Comparison of ENCODE assay signal across 9 cellular contexts in genomic region chr22:26485013-26485412, GRCh38. TPM values are rescaled to one million over a fixed set of nuclear protein-coding genes. Genes with fewer than 3 reads are reported as not detected.
DNase-seq lines count a peak whose midpoint lies in the region; ATAC-seq and TF ChIP-seq lines count a peak whose summit lies in the region.
"Had no signal": no experiment of that assay in that cellular context is flagged by ENCODE, and none has a peak within 500 bp of the region (broad histone marks: within the 10 kb centered on the region; RNA-seq: fewer than 3 reads in every experiment).

No MANE protein-coding gene starts in this region.

- peaks cover 37% of the 10 kb centered on the region for H3F3A ChIP-seq in DOHH2 (ENCODE audit: control insufficient read depth, insufficient read depth)

- TF ChIP-seq POLR2A in lower leg skin (IDR thresholded peaks at IDR 0.05): no peak

- H3K36me3 Mint-ChIP-seq in osteocyte (ENCODE audit: unreplicated experiment): peaks cover 11% of the 10 kb centered on the region

- no peaks in the 10 kb centered on the region for H3K9me2 ChIP-seq in DOHH2 (replicated peaks; ENCODE audit: control insufficient read depth, low read length)

- no peaks in the 10 kb centered on the region for H3K9me3 Mint-ChIP-seq in osteocyte (ENCODE audit: unreplicated experiment)

- intact Hi-C loops in lower leg skin (cut with DNase I; ENCODE audit: low total_unique reads): no loop called here

- H3K27ac ChIP-seq in DOHH2 (ENCODE audit: low read depth, low read length) (peak overlapping the region; percentile 98), coronary artery (no peak overlapping the region)

- H3K27ac Mint-ChIP-seq in osteocyte (ENCODE audit: unreplicated experiment): no peak overlapping the region

- ATAC-seq in GM21528 (IDR thresholded peaks at IDR 0.05; ENCODE audit: low FRiP score, unreplicated experiment): no peak
- no peak for ATAC-seq in HG03139 (IDR thresholded peaks at IDR 0.05; ENCODE audit: unreplicated experiment)

- H3K4me3 ChIP-seq in DOHH2 (ENCODE audit: low read length): peak overlapping the region; percentile 97
- peak overlapping the region; percentile 13 for H3K4me3 ChIP-seq in coronary artery
- no peak overlapping the region for H3K4me3 ChIP-seq in lower leg skin (ENCODE audit: low read depth, poor library complexity, severe bottlenecking)

- no peaks in the 10 kb centered on the region for H4K20me1 ChIP-seq in DOHH2 (ENCODE audit: control insufficient read depth, insufficient read depth, low read depth, low read length)

- no peaks in the 10 kb centered on the region for H3K27me3 ChIP-seq in DOHH2 (ENCODE audit: control insufficient read depth, low read length)

- peak overlapping the region; percentile 6 for H3K4me3 Mint-ChIP-seq in osteocyte (ENCODE audit: unreplicated experiment)

- no peaks in the 10 kb centered on the region for H3K9me3 ChIP-seq in DOHH2 (ENCODE audit: control insufficient read depth, insufficient read depth, low read length)

- WGBS in lower leg skin, 2 donors: 36 to 39% methylated on average over 7 of the region's 7 CpGs

- H3K79me2 ChIP-seq in DOHH2 (ENCODE audit: control insufficient read depth, low read length): peaks cover 97% of the 10 kb centered on the region

- no peaks in the 10 kb centered on the region for H3K27me3 Mint-ChIP-seq in osteocyte (ENCODE audit: unreplicated experiment)

- H3K4me1 Mint-ChIP-seq in osteocyte (ENCODE audit: unreplicated experiment): peaks cover 43% of the 10 kb centered on the region

- TF ChIP-seq CTCF in DOHH2 (IDR thresholded peaks at IDR 0.05; ENCODE audit: low read depth, low read length, poor library complexity, severe bottlenecking): no peak
- no peak for TF ChIP-seq CTCF in coronary artery (IDR thresholded peaks at IDR 0.05)
- TF ChIP-seq CTCF in osteocyte (IDR thresholded peaks at IDR 0.05): no peak
- TF ChIP-seq CTCF in lower leg skin (IDR thresholded peaks at IDR 0.05): no peak

- peak; percentile 57 for DNase-seq in NAMALWA (ENCODE audit: low spot score)
- DNase-seq in coronary artery (ENCODE audit: low spot score): no peak
- no peak for DNase-seq in osteocyte (ENCODE audit: extremely low spot score, unreplicated experiment)
- no peak for DNase-seq in lower leg skin (ENCODE audit: low spot score in 2 of 2)
- no peak for DNase-seq in glomerular visceral epithelial cell (ENCODE audit: extremely low spot score)
- DNase-seq: dermis blood vessel endothelial cell had no signal

- peaks cover 88% of the 10 kb centered on the region for H3K4me1 ChIP-seq in DOHH2 (ENCODE audit: control insufficient read depth, low read length)

- H3K4me2 ChIP-seq in DOHH2 (ENCODE audit: low read length): peak overlapping the region; percentile 98

- H3K36me3 ChIP-seq in DOHH2 (ENCODE audit: control insufficient read depth, low read length): peaks cover 76% of the 10 kb centered on the region

RNA-seq across cellular contexts. Expression of gene SRRD, which starts 1.3 kb away (rescaled TPM):
- total RNA-seq in osteocyte (20.4 and 21.6 TPM in 2 replicates), lower leg skin (10 to 100 TPM; 10.3 to 21.5 (median 17.3) TPM)

RNA-seq across cellular contexts. Expression of gene HPS4, which starts 1.4 kb away (rescaled TPM):
- total RNA-seq in osteocyte (35.8 and 37.1 TPM in 2 replicates), lower leg skin (10 to 100 TPM; 40.5 to 68.0 (median 47.5) TPM)

RNA-seq across cellular contexts. Expression of gene TFIP11, which starts 27.3 kb away (rescaled TPM):
- 32.1 and 39.0 TPM in 2 replicates for total RNA-seq in osteocyte
- 10 to 100 TPM; 29.1 to 55.0 (median 35.7) TPM for total RNA-seq in lower leg skin

RNA-seq across cellular contexts. Expression of gene ASPHD2, which starts 56.0 kb away (rescaled TPM):
- total RNA-seq in osteocyte (4.5 and 4.9 TPM in 2 replicates), lower leg skin (10 to 100 TPM; 18.8 to 31.4 (median 22.2) TPM)
